20 cellular contexts compared by ENCODE assay signal in the genomic region with DNA sequence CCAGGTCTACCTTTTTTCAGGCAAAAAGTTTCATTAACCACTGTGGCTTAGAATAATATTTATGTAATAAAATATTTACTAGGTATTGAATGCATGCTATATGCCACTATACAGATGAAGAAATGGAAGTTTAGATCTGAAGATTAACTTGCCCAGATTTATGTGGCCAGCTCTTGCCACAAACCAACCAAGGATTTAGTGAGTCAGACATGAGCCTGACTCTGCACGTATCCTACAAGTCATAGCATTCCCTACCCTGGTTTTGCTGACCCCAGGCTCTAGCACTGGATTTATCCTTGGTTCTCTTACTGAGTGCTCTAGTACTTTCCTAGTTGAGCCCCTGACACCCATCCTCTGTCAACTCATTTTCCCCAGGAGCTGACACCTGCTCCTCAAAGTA.
DNase-seq lines count a peak whose midpoint lies in the region; ATAC-seq and TF ChIP-seq lines count a peak whose summit lies in the region.
"Had no signal": no experiment of that assay in that cellular context is flagged by ENCODE, and none has a peak within 500 bp of the region (broad histone marks: within the 10 kb centered on the region; RNA-seq: fewer than 3 reads in every experiment).

No MANE protein-coding gene starts in this region.

- H3K4me3 ChIP-seq in MG63 (no peak overlapping the region), astrocyte of the spinal cord (ENCODE audit: low read depth, low read length) (no peak overlapping the region)
- H3K4me3 ChIP-seq: heart right ventricle, neural progenitor cell, psoas muscle, skin epidermis, tibial nerve had no signal

- 0 out of 2 replicates have a peak, but pooled peaks cover 4% of the 10 kb centered on the region for H3K9me3 ChIP-seq in MG63
- H3K9me3 ChIP-seq: psoas muscle had no signal

- peak; percentile 26 for DNase-seq in EH (ENCODE audit: low read depth)
- peak; percentile 69 for DNase-seq in MG63
- peak; percentile 67 for DNase-seq in astrocyte of the spinal cord (ENCODE audit: low read depth, low spot score)
- peak; percentile 62 for DNase-seq in myocyte (ENCODE audit: low read depth)
- no peak for DNase-seq in stimulated activated CD4-positive, alpha-beta T cell treated with anti-CD3 and anti-CD28 coated beads, Interleukin-2, amount 100 ng/mL, for 48 hours
- DNase-seq in activated CD4-positive, alpha-beta T cell treated with anti-CD3 and anti-CD28 coated beads for 1 hour = no peak
- DNase-seq: activated CD4-positive, CD25-positive, alpha-beta regulatory T cell; activated CD8-positive, alpha-beta T cell treated with anti-CD3 and anti-CD28 coated beads for 36 hours; activated T-cell treated with anti-CD3 and anti-CD28 coated beads, Interleukin-2, amount 50 U/mL, for 24 hours; DND-41; effector memory CD8-positive, alpha-beta T cell; heart right ventricle; HFFc6; NCI-H748 treated with DMSO at 0.1 percent for 48 hours; psoas muscle; stimulated activated naive CD8-positive, alpha-beta T cell treated with anti-CD3 and anti-CD28 coated beads, Interleukin-15, Interleukin-2, amounts not matched to agents 100 U/mL and 50 U/mL, for 24 hours had no signal

- in situ Hi-C loops in astrocyte of the spinal cord (cut with HindIII; ENCODE audit: low sequenced_read_pairs) = no loop called here

- H3K27me3 ChIP-seq in MG63 = no peaks in the 10 kb centered on the region
- H3K27me3 ChIP-seq: heart right ventricle, neural progenitor cell, tibial nerve had no signal

- no peak for ATAC-seq in GM21529 (IDR thresholded peaks at IDR 0.05; ENCODE audit: unreplicated experiment)
- ATAC-seq: activated CD8-positive, alpha-beta T cell treated with anti-CD3 and anti-CD28 coated beads for 36 hours; effector memory CD8-positive, alpha-beta T cell; heart right ventricle; psoas muscle; stimulated activated naive CD8-positive, alpha-beta T cell treated with anti-CD3 and anti-CD28 coated beads, Interleukin-15, Interleukin-2, amounts not matched to agents 100 U/mL and 50 U/mL, for 24 hours had no signal

- H3K36me3 ChIP-seq in MG63 = no peaks in the 10 kb centered on the region
- H3K36me3 ChIP-seq: heart right ventricle, neural progenitor cell, tibial nerve had no signal

- no peak for TF ChIP-seq CTCF in astrocyte of the spinal cord (IDR thresholded peaks at IDR 0.05; ENCODE audit: low read depth, low read length)

Comparison
In these comparisons a context has a peak if more than half of its experiments do, and no peak if none do; other contexts are left out.
1. DNase-seq: peak in EH (single experiment), MG63 (single experiment), astrocyte of the spinal cord (single experiment) and myocyte (single experiment); none in stimulated activated CD4-positive, alpha-beta T cell treated with anti-CD3 and anti-CD28 coated beads, Interleukin-2, amount 100 ng/mL, for 48 hours (0 of 2) and activated CD4-positive, alpha-beta T cell treated with anti-CD3 and anti-CD28 coated beads for 1 hour (single experiment).